ENCODE assay signal across 1 cellular context in genomic region chr10:4755286-4756009, GRCh38.
TF ChIP-seq lines count a peak whose summit lies in the region.

No MANE protein-coding gene starts in this region.

TF ChIP-seq in GM23338, 12 proteins besides CTCF, POLR2A, EP300 and RAD21:
- TF ChIP-seq ZNF462 (CRISPR knock-in tag; IDR thresholded peaks at IDR 0.05) (no peak), POLR2AphosphoS5 (IDR thresholded peaks at IDR 0.05; ENCODE audit: low read depth) (no peak), ETS1 (IDR thresholded peaks at IDR 0.05) (no peak), ZNF114 (CRISPR knock-in tag; IDR thresholded peaks at IDR 0.05) (no peak), ZNF331 (CRISPR knock-in tag; IDR thresholded peaks at IDR 0.05; ENCODE audit: low read depth) (no peak), CREB1 (CRISPR knock-in tag; IDR thresholded peaks at IDR 0.05; ENCODE audit: low read depth) (no peak)
